14 cellular contexts compared by ENCODE assay signal in the genomic region with DNA sequence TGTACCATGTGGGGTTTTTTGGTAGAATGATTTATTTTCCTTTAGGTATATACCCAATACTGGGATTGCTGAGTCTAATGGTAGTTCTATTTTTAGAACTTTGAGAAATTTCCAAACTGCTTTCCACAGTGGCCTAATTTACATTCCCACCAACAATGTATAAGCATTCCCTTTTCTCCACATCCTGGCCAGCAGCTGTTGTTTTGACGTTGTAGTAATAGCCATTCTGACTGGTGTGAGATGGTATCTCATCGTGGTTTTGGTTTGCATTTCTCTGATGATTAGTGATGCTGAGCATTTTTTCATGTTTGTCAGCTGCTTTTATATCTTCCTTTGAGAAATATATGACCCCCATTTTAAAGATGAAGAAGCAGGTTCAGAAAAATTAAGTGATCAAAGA.
A peak's percentile ranks its signal among the peaks of the same experiment; 100 is the strongest.
DNase-seq lines count a peak whose midpoint lies in the region; ATAC-seq, FAIRE-seq and TF ChIP-seq lines count a peak whose summit lies in the region.
"Had no signal": no experiment of that assay in that cellular context is flagged by ENCODE, and none has a peak within 500 bp of the region (broad histone marks: within the 10 kb centered on the region; RNA-seq: fewer than 3 reads in every experiment).

No MANE protein-coding gene starts in this region.

- H3K9me3 Mint-ChIP-seq in mesothelial cell of epicardium, result peaks cover 4% of the 10 kb centered on the region
- H3K9me3 Mint-ChIP-seq: activated naive CD8-positive, alpha-beta T cell treated with anti-CD3 and anti-CD28 coated beads, Interleukin-2, amount 50 U/mL, for 24 hours; CD4-positive, alpha-beta T cell had no signal

- H3K27me3 ChIP-seq in smooth muscle cell (ENCODE audit: low read depth), result no peaks in the 10 kb centered on the region

- H3K36me3 Mint-ChIP-seq in mesothelial cell of epicardium, result peaks cover 34% of the 10 kb centered on the region

- H3K27ac ChIP-seq in smooth muscle cell (ENCODE audit: low read depth), result peak overlapping the region; percentile 96
- H3K27ac ChIP-seq: HL-60 had no signal

- peaks cover 97% of the 10 kb centered on the region for H4K20me1 ChIP-seq in smooth muscle cell (ENCODE audit: low read depth)

- H3K9me3 ChIP-seq in smooth muscle cell (replicated peaks; ENCODE audit: low read depth), result no peaks in the 10 kb centered on the region

- H3F3A ChIP-seq in smooth muscle cell (ENCODE audit: low read depth), result peaks cover 61% of the 10 kb centered on the region

- 6% methylated on average over 2 of the region's 2 CpGs for WGBS in smooth muscle cell (ENCODE audit: low lambda C conversion rate)

- no peak for FAIRE-seq in HTR-8/SVneo (lab: Jason Lieb, UNC)

- peaks cover 30% of the 10 kb centered on the region for H3K4me1 Mint-ChIP-seq in mesothelial cell of epicardium

- H3K27me3 Mint-ChIP-seq in mesothelial cell of epicardium (ENCODE audit: low read depth), result no peaks in the 10 kb centered on the region

- no peak for ATAC-seq in GM21825 (IDR thresholded peaks at IDR 0.05; ENCODE audit: unreplicated experiment)
- ATAC-seq: activated naive CD8-positive, alpha-beta T cell treated with anti-CD3 and anti-CD28 coated beads, Interleukin-2, amount 50 U/mL, for 24 hours had no signal

- no peak overlapping the region for H3K4me3 Mint-ChIP-seq in mesothelial cell of epicardium
- H3K4me3 Mint-ChIP-seq: activated naive CD8-positive, alpha-beta T cell treated with anti-CD3 and anti-CD28 coated beads, Interleukin-2, amount 50 U/mL, for 24 hours; CD4-positive, alpha-beta T cell had no signal

- H3K4me1 ChIP-seq in smooth muscle cell (ENCODE audit: low read depth), result peaks cover 25% of the 10 kb centered on the region

- H3K79me2 ChIP-seq in smooth muscle cell (ENCODE audit: low read depth), result peaks cover 100% of the 10 kb centered on the region

- no peak overlapping the region for H3K27ac Mint-ChIP-seq in mesothelial cell of epicardium
- H3K27ac Mint-ChIP-seq: activated naive CD8-positive, alpha-beta T cell treated with anti-CD3 and anti-CD28 coated beads, Interleukin-2, amount 50 U/mL, for 24 hours; CD4-positive, alpha-beta T cell had no signal

- H3K9ac ChIP-seq in smooth muscle cell (ENCODE audit: low read depth), result peak overlapping the region; percentile 64

- H2AFZ ChIP-seq in smooth muscle cell (ENCODE audit: low read depth), result no peak overlapping the region

- H3K36me3 ChIP-seq in smooth muscle cell (ENCODE audit: low read depth), result peaks cover 4% of the 10 kb centered on the region

- H3K4me3 ChIP-seq in fibroblast of villous mesenchyme (ENCODE audit: low read depth, low read length), result no peak overlapping the region
- no peak overlapping the region for H3K4me3 ChIP-seq in smooth muscle cell

- peak overlapping the region; percentile 75 for H3K4me2 ChIP-seq in smooth muscle cell

- peak; percentile 65 for DNase-seq in HS-5 (ENCODE audit: low read depth)
- peak; percentile 25 for DNase-seq in amniotic stem cell (lab: John Stamatoyannopoulos, UW)
- DNase-seq in fibroblast of villous mesenchyme (ENCODE audit: low read depth), result peak; percentile 96
- DNase-seq in smooth muscle cell (lab: John Stamatoyannopoulos, UW; ENCODE audit: unreplicated experiment), result no peak
- DNase-seq in T-helper 9 cell, result no peak
- DNase-seq in HTR-8/SVneo (ENCODE audit: insufficient read length, low spot score), result no peak
- DNase-seq in mesothelial cell of epicardium (ENCODE audit: low spot score in 2 of 2, unreplicated experiment in 2 of 2), result no peak
- DNase-seq: activated CD8-positive, alpha-beta memory T cell treated with anti-CD3 and anti-CD28 coated beads, Interleukin-2, amount 50 U/mL, for 4 hours; activated naive CD8-positive, alpha-beta T cell treated with anti-CD3 and anti-CD28 coated beads, Interleukin-2, amount 50 U/mL, for 24 hours; CD4-positive, alpha-beta T cell; NCI-H1048; NCI-H524 had no signal

- TF ChIP-seq CTCF in fibroblast of villous mesenchyme (IDR thresholded peaks at IDR 0.05; ENCODE audit: insufficient read depth, low read depth, low read length) (no peak), smooth muscle cell (IDR thresholded peaks at IDR 0.05; ENCODE audit: borderline replicate concordance, insufficient read depth, poor library complexity, severe bottlenecking) (no peak), mesothelial cell of epicardium (IDR thresholded peaks at IDR 0.05; ENCODE audit: unreplicated experiment) (no peak)

Comparison
In these comparisons a context has a peak if more than half of its experiments do, and no peak if none do; other contexts are left out.
1. DNase-seq: peak in HS-5 (single experiment), amniotic stem cell (single experiment) and fibroblast of villous mesenchyme (single experiment); none in smooth muscle cell (single experiment), T-helper 9 cell (single experiment), HTR-8/SVneo (single experiment) and mesothelial cell of epicardium (0 of 2).